ENCODE assay signal across 26 cellular contexts in the genomic region with DNA sequence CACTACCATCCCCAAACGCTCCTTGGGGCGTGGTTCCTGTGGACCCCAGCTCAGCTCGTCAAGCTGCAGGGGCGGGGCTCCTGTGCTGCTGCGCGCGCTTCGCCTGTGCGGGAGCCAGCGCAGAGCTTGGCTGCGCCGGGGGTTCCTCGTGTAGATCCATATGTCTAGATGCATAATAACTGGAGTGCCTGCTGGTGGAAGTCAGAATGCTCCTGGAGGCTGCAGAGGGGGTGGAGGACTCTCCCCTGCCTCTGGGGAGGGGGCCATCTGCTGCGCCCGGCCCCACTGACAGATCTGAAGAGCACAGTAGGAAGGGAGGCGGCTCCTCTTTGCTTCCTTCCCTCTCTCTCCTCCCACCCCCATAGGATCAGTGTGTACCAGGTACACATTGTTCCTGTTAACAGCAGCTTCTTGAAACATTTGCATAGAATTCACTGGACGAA. TPM values are rescaled to one million over a fixed set of nuclear protein-coding genes. Genes with fewer than 3 reads are reported as not detected.
DNase-seq lines count a peak whose midpoint lies in the region; ATAC-seq and TF ChIP-seq lines count a peak whose summit lies in the region.
"Had no signal": no experiment of that assay in that cellular context is flagged by ENCODE, and none has a peak within 500 bp of the region (broad histone marks: within the 10 kb centered on the region; RNA-seq: fewer than 3 reads in every experiment).

No MANE protein-coding gene starts in this region.

- H3K9me3 ChIP-seq in right cardiac atrium (ENCODE audit: control insufficient read depth, low read length) (no peaks in the 10 kb centered on the region), osteoblast (ENCODE audit: low read depth, low read length) (no peaks in the 10 kb centered on the region)
- H3K9me3 ChIP-seq: ascending aorta, esophagus squamous epithelium, gastroesophageal sphincter, uterus had no signal

- 87% methylated on average over 17 of the region's 17 CpGs for WGBS in right cardiac atrium

- H3K27ac ChIP-seq in right cardiac atrium (ENCODE audit: low read length) (peak overlapping the region; percentile 39), osteoblast (ENCODE audit: low read depth, low read length) (no peak overlapping the region)
- H3K27ac ChIP-seq: ascending aorta, esophagus squamous epithelium, gastroesophageal sphincter, GM23248, HL-60, neural progenitor cell, SK-N-MC, uterus had no signal

- no peak for DNase-seq in right cardiac atrium
- DNase-seq in cardiac septum (ENCODE audit: low spot score), result no peak
- peak; percentile 56 for DNase-seq in amniotic epithelial cell (ENCODE audit: low read depth)
- peak; percentile 11 for DNase-seq in osteoblast (ENCODE audit: insufficient read length, low spot score, missing footprints)
- DNase-seq in NCI-H187 (lab: John Stamatoyannopoulos, UW), result no peak
- no peak for DNase-seq in activated T-helper 2 cell treated with anti-CD3 and anti-CD28 coated beads, Interferon-gamma antibody, Interleukin-2, Interleukin-4, amounts not matched to agents 10 μg/mL and 5 μg/mL and 100 μg/mL, durations not matched to agents 14 hours and 24 hours and 36 hours (ENCODE audit: low spot score)
- no peak for DNase-seq in activated CD8-positive, alpha-beta T cell treated with anti-CD3 and anti-CD28 coated beads, Interleukin-2, amount 10 ng/mL, durations not matched to agents 7 days and 5 days
- DNase-seq: activated CD8-positive, alpha-beta T cell treated with anti-CD3 and anti-CD28 coated beads for 36 hours; activated naive CD4-positive, alpha-beta T cell treated with Interleukin-2 at 50 U/mL for 16 hours; activated T-cell treated with anti-CD3 and anti-CD28 coated beads, Interleukin-2, amount 50 U/mL, for 1 hour; CD4-positive, CD25-positive, alpha-beta regulatory T cell; DMS53; esophagus squamous epithelium; GM23248; IMR-90; NCI-H1436 treated with DMSO at 0.1 percent for 48 hours; NCI-H345; NK-92 treated with Interleukin-12 subunit alpha and Interleukin-12 subunit beta, amount 100 ng/mL, for 24 hours; stimulated activated CD4-positive, alpha-beta T cell treated with anti-CD3 and anti-CD28 coated beads, Interleukin-15, amount 100 ng/mL, for 24 hours; uterus had no signal

- H3K4me3 Mint-ChIP-seq in activated T-helper 2 cell treated with anti-CD3 and anti-CD28 coated beads, Interferon-gamma antibody, Interleukin-2, Interleukin-4, amounts not matched to agents 10 μg/mL and 5 μg/mL and 100 μg/mL, durations not matched to agents 14 hours and 24 hours and 36 hours (ENCODE audit: low read depth), result no peak overlapping the region
- no peak overlapping the region for H3K4me3 Mint-ChIP-seq in activated CD8-positive, alpha-beta T cell treated with anti-CD3 and anti-CD28 coated beads, Interleukin-2, amount 10 ng/mL, durations not matched to agents 7 days and 5 days
- H3K4me3 Mint-ChIP-seq: activated CD8-positive, alpha-beta T cell treated with anti-CD3 and anti-CD28 coated beads for 36 hours; neural progenitor cell had no signal

- no peak overlapping the region for H3K27ac Mint-ChIP-seq in activated T-helper 2 cell treated with anti-CD3 and anti-CD28 coated beads, Interferon-gamma antibody, Interleukin-2, Interleukin-4, amounts not matched to agents 10 μg/mL and 5 μg/mL and 100 μg/mL, durations not matched to agents 14 hours and 24 hours and 36 hours
- H3K27ac Mint-ChIP-seq in activated CD8-positive, alpha-beta T cell treated with anti-CD3 and anti-CD28 coated beads, Interleukin-2, amount 10 ng/mL, durations not matched to agents 7 days and 5 days, result no peak overlapping the region
- H3K27ac Mint-ChIP-seq: activated CD8-positive, alpha-beta T cell treated with anti-CD3 and anti-CD28 coated beads for 36 hours; neural progenitor cell had no signal

- POLR2A ChIA-PET in activated CD8-positive, alpha-beta T cell treated with anti-CD3 and anti-CD28 coated beads, Interleukin-2, amount 10 ng/mL, durations not matched to agents 7 days and 5 days (lab: Charles Lee), result no interaction called here

- H3K4me2 ChIP-seq in osteoblast (ENCODE audit: insufficient read depth, low read length), result no peak overlapping the region

- peaks cover 9% of the 10 kb centered on the region for H3K4me1 ChIP-seq in right cardiac atrium (ENCODE audit: control insufficient read depth, insufficient read depth, low read length)
- peaks cover 8% of the 10 kb centered on the region for H3K4me1 ChIP-seq in osteoblast (ENCODE audit: insufficient read depth, low read length)

- CTCF ChIA-PET in activated CD8-positive, alpha-beta T cell treated with anti-CD3 and anti-CD28 coated beads, Interleukin-2, amount 10 ng/mL, durations not matched to agents 7 days and 5 days (lab: Charles Lee), result interaction anchor here (0.9 to 2.1 kb wide), 3 partner anchors 77 to 151 kb away, joined by 4 to 6 read pairs (median 4); no protein-coding TSS in a partner anchor

- peaks cover 14% of the 10 kb centered on the region for H3K36me3 ChIP-seq in osteoblast (ENCODE audit: insufficient read depth, low read length)
- H3K36me3 ChIP-seq: neural progenitor cell, uterus had no signal

- intact Hi-C loops in right cardiac atrium (cut with DNase I), result loop anchor here in 2 of 4 donors (5.0 to 10.0 kb wide), 3 partner anchors 67 to 137 kb away; no protein-coding TSS in a partner anchor
- intact Hi-C loops in cardiac septum (cut with DNase I), result no loop called here
- intact Hi-C loops in activated T-helper 2 cell treated with anti-CD3 and anti-CD28 coated beads, Interferon-gamma antibody, Interleukin-2, Interleukin-4, amounts not matched to agents 10 μg/mL and 5 μg/mL and 100 μg/mL, durations not matched to agents 14 hours and 24 hours and 36 hours (cut with micrococcal nuclease), result no loop called here

- peaks cover 9% of the 10 kb centered on the region for H4K20me1 ChIP-seq in osteoblast (ENCODE audit: insufficient read depth, low read length)

- no peak overlapping the region for H2AFZ ChIP-seq in osteoblast (ENCODE audit: low read length)
- H2AFZ ChIP-seq: GM23248, neural progenitor cell had no signal

- peaks cover 48% of the 10 kb centered on the region for H3K36me3 Mint-ChIP-seq in activated T-helper 2 cell treated with anti-CD3 and anti-CD28 coated beads, Interferon-gamma antibody, Interleukin-2, Interleukin-4, amounts not matched to agents 10 μg/mL and 5 μg/mL and 100 μg/mL, durations not matched to agents 14 hours and 24 hours and 36 hours (ENCODE audit: low read depth)
- peaks cover 51% of the 10 kb centered on the region for H3K36me3 Mint-ChIP-seq in activated CD8-positive, alpha-beta T cell treated with anti-CD3 and anti-CD28 coated beads, Interleukin-2, amount 10 ng/mL, durations not matched to agents 7 days and 5 days (ENCODE audit: low read depth)

- TF ChIP-seq CTCF in osteoblast (IDR thresholded peaks at IDR 0.05; ENCODE audit: extremely low read depth, low read depth, low read length), result no peak

- ATAC-seq in right cardiac atrium (no peak), GM18858 (IDR thresholded peaks at IDR 0.05; ENCODE audit: unreplicated experiment) (no peak)
- no peak for ATAC-seq in activated CD8-positive, alpha-beta T cell treated with anti-CD3 and anti-CD28 coated beads, Interleukin-2, amount 10 ng/mL, durations not matched to agents 7 days and 5 days
- ATAC-seq: activated CD8-positive, alpha-beta T cell treated with anti-CD3 and anti-CD28 coated beads for 36 hours; gastroesophageal sphincter had no signal

- H3K4me3 ChIP-seq in right cardiac atrium (ENCODE audit: low read length) (no peak overlapping the region), osteoblast (ENCODE audit: insufficient read depth, low read length) (no peak overlapping the region)
- H3K4me3 ChIP-seq: ascending aorta, esophagus squamous epithelium, gastroesophageal sphincter, GM23248, neural progenitor cell, SK-N-MC, uterus had no signal

- peaks cover 4% of the 10 kb centered on the region for H3K79me2 ChIP-seq in osteoblast (ENCODE audit: insufficient read depth, low read length)

- H3K27me3 Mint-ChIP-seq in activated T-helper 2 cell treated with anti-CD3 and anti-CD28 coated beads, Interferon-gamma antibody, Interleukin-2, Interleukin-4, amounts not matched to agents 10 μg/mL and 5 μg/mL and 100 μg/mL, durations not matched to agents 14 hours and 24 hours and 36 hours (ENCODE audit: low read depth), result peaks cover 17% of the 10 kb centered on the region
- H3K27me3 Mint-ChIP-seq in activated CD8-positive, alpha-beta T cell treated with anti-CD3 and anti-CD28 coated beads, Interleukin-2, amount 10 ng/mL, durations not matched to agents 7 days and 5 days (ENCODE audit: low read depth), result peaks cover 16% of the 10 kb centered on the region

- peaks cover 8% of the 10 kb centered on the region for H3K4me1 Mint-ChIP-seq in activated T-helper 2 cell treated with anti-CD3 and anti-CD28 coated beads, Interferon-gamma antibody, Interleukin-2, Interleukin-4, amounts not matched to agents 10 μg/mL and 5 μg/mL and 100 μg/mL, durations not matched to agents 14 hours and 24 hours and 36 hours (ENCODE audit: low read depth)
- peaks cover 39% of the 10 kb centered on the region for H3K4me1 Mint-ChIP-seq in activated CD8-positive, alpha-beta T cell treated with anti-CD3 and anti-CD28 coated beads, Interleukin-2, amount 10 ng/mL, durations not matched to agents 7 days and 5 days (ENCODE audit: low read depth)

- H3K27me3 ChIP-seq in right cardiac atrium (ENCODE audit: control insufficient read depth, insufficient read depth) (no peaks in the 10 kb centered on the region), osteoblast (ENCODE audit: insufficient read depth, low read length) (no peaks in the 10 kb centered on the region)
- H3K27me3 ChIP-seq: ascending aorta, gastroesophageal sphincter, uterus had no signal

- H3K9me3 Mint-ChIP-seq in activated T-helper 2 cell treated with anti-CD3 and anti-CD28 coated beads, Interferon-gamma antibody, Interleukin-2, Interleukin-4, amounts not matched to agents 10 μg/mL and 5 μg/mL and 100 μg/mL, durations not matched to agents 14 hours and 24 hours and 36 hours, result no peaks in the 10 kb centered on the region
- no peaks in the 10 kb centered on the region for H3K9me3 Mint-ChIP-seq in activated CD8-positive, alpha-beta T cell treated with anti-CD3 and anti-CD28 coated beads, Interleukin-2, amount 10 ng/mL, durations not matched to agents 7 days and 5 days (ENCODE audit: insufficient read depth)
- H3K9me3 Mint-ChIP-seq: activated CD8-positive, alpha-beta T cell treated with anti-CD3 and anti-CD28 coated beads for 36 hours; CD4-positive, CD25-positive, alpha-beta regulatory T cell; neural progenitor cell had no signal

RNA-seq across cellular contexts. Expression of a gene that starts 4.6 kb away (rescaled TPM):
- total RNA-seq in right cardiac atrium (10 to 100 TPM; 18.7 to 63.8 (median 39.9) TPM), cardiac septum (4.4 TPM), osteoblast (13.8 and 14.7 TPM in 2 replicates)
- 66.2 TPM for polyA plus RNA-seq in right cardiac atrium
- 4.6 and 4.9 TPM in 2 replicates for total RNA-seq in activated T-helper 2 cell treated with anti-CD3 and anti-CD28 coated beads, Interferon-gamma antibody, Interleukin-2, Interleukin-4, amounts not matched to agents 10 μg/mL and 5 μg/mL and 100 μg/mL, durations not matched to agents 14 hours and 24 hours and 36 hours
- total RNA-seq in activated CD8-positive, alpha-beta T cell treated with anti-CD3 and anti-CD28 coated beads, Interleukin-2, amount 10 ng/mL, durations not matched to agents 7 days and 5 days, result under 1 TPM; 0.39 to 0.58 TPM

RNA-seq across cellular contexts. Expression of a gene that starts 14.8 kb away (rescaled TPM):
- total RNA-seq in right cardiac atrium (10 to 100 TPM; 30.7 to 35.6 (median 32.6) TPM), cardiac septum (30.5 TPM), osteoblast (15.6 and 17.0 TPM in 2 replicates)
- polyA plus RNA-seq in right cardiac atrium, result 38.5 TPM
- 12.6 and 13.1 TPM in 2 replicates for total RNA-seq in activated T-helper 2 cell treated with anti-CD3 and anti-CD28 coated beads, Interferon-gamma antibody, Interleukin-2, Interleukin-4, amounts not matched to agents 10 μg/mL and 5 μg/mL and 100 μg/mL, durations not matched to agents 14 hours and 24 hours and 36 hours
- total RNA-seq in activated CD8-positive, alpha-beta T cell treated with anti-CD3 and anti-CD28 coated beads, Interleukin-2, amount 10 ng/mL, durations not matched to agents 7 days and 5 days, result 10 to 100 TPM; 14.9 to 15.0 TPM

Comparison
In these comparisons a context has a peak if more than half of its experiments do, and no peak if none do; other contexts are left out.
1. DNase-seq: peak in amniotic epithelial cell (single experiment) and osteoblast (single experiment); none in right cardiac atrium (0 of 3), cardiac septum (single experiment), NCI-H187 (0 of 2), activated T-helper 2 cell treated with anti-CD3 and anti-CD28 coated beads, Interferon-gamma antibody, Interleukin-2, Interleukin-4, amounts not matched to agents 10 μg/mL and 5 μg/mL and 100 μg/mL, durations not matched to agents 14 hours and 24 hours and 36 hours (single experiment) and activated CD8-positive, alpha-beta T cell treated with anti-CD3 and anti-CD28 coated beads, Interleukin-2, amount 10 ng/mL, durations not matched to agents 7 days and 5 days (single experiment).